ENCODE assay signal across 15 cellular contexts in the genomic region with DNA sequence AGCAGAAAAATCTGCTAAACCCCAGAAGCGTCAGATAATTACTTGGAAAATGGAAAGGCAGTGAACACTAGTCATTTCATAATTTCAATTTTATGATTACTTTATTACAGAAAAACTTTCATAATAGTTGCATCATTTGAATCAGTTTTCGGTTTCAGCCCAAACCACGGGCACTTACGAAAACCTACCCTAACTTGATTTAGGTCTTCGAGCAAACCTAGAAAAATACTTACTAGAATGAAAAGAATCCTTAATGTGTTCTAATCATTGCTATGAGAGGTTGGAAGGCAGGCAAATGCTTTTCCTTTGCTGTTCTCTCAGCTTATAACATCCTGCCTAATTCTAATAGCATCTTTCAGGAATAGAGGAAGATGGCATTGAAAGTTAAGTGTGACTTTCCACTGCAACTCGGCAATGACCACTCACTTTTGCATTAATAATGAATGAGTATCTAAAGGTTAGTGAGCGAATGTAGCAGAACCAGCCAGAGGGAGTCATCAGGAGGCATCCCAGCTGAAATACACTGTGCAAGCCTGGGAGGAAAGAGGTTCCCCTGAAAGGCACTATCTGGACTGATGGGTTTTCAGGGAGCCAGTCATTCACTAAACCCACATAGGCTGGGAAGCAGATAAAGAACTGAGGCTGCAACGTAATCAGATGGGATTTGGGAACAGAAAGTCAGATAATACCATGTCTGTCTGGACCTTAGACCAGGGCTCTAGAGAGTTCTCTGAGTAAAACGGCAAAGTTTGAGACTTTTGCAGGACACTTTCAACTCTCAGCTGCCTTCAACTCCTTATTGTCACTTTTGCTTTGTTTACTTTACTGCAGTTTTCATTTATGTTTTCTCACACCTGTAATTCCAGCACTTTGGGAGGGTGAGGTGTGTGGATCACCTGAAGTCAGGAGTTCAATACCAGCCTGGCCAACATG.
DNase-seq lines count a peak whose midpoint lies in the region; ATAC-seq and TF ChIP-seq lines count a peak whose summit lies in the region.
"Had no signal": no experiment of that assay in that cellular context is flagged by ENCODE, and none has a peak within 500 bp of the region (broad histone marks: within the 10 kb centered on the region; RNA-seq: fewer than 3 reads in every experiment).

No MANE protein-coding gene starts in this region.

- intact Hi-C loops in activated CD8-positive, alpha-beta T cell treated with anti-CD3 and anti-CD28 coated beads for 36 hours (cut with micrococcal nuclease), result loop anchor here (2.0 to 10.0 kb wide), 3 partner anchors 13 to 289 kb away; no protein-coding TSS in a partner anchor

- CTCF ChIA-PET in activated CD8-positive, alpha-beta T cell treated with anti-CD3 and anti-CD28 coated beads for 36 hours (lab: Charles Lee), result interaction anchor here (1.7 to 2.1 kb wide), 2 partner anchors 11 to 12 kb away, joined by 5 to 6 read pairs; no protein-coding TSS in a partner anchor

- H3K4me3 Mint-ChIP-seq in activated CD8-positive, alpha-beta T cell treated with anti-CD3 and anti-CD28 coated beads for 36 hours, result peak overlapping the region; percentile 15
- H3K4me3 Mint-ChIP-seq in natural killer cell treated with Interleukin-12 subunit alpha and Interleukin-12 subunit beta and Interleukin-15 and Interleukin-18, amount 100 ng/mL, for 72 hours, result peak overlapping the region; percentile 88

- H3K27me3 ChIP-seq in SJCRH30, result no peaks in the 10 kb centered on the region

- no peaks in the 10 kb centered on the region for H3K36me3 ChIP-seq in SJCRH30
- H3K36me3 ChIP-seq: heart left ventricle had no signal

- DNase-seq in activated CD8-positive, alpha-beta T cell treated with anti-CD3 and anti-CD28 coated beads for 36 hours, result peak; percentile 77
- DNase-seq in natural killer cell treated with Interleukin-12 subunit alpha and Interleukin-12 subunit beta and Interleukin-15 and Interleukin-18, amount 100 ng/mL, for 72 hours (ENCODE audit: low spot score), result no peak
- DNase-seq in DMS 273 (lab: John Stamatoyannopoulos, UW; ENCODE audit: unreplicated experiment), result no peak
- no peak for DNase-seq in SJCRH30
- DNase-seq: activated gamma-delta T cell, cerebellar nuclear complex, erythroblast, heart left ventricle, Kasumi-1, left colon, NCI-H187 treated with DMSO at 0.1 percent for 48 hours, retina had no signal

- ATAC-seq in GM18511 (IDR thresholded peaks at IDR 0.05; ENCODE audit: unreplicated experiment) (peak; percentile 60), HG02938 (IDR thresholded peaks at IDR 0.05; ENCODE audit: unreplicated experiment) (peak; percentile 59), GM19455 (IDR thresholded peaks at IDR 0.05; ENCODE audit: unreplicated experiment) (no peak)
- ATAC-seq in activated CD8-positive, alpha-beta T cell treated with anti-CD3 and anti-CD28 coated beads for 36 hours, result peak; percentile 44
- ATAC-seq in natural killer cell treated with Interleukin-12 subunit alpha and Interleukin-12 subunit beta and Interleukin-15 and Interleukin-18, amount 100 ng/mL, for 72 hours, result peak; percentile 56 to 69
- ATAC-seq: heart left ventricle, left colon had no signal

- H3K4me3 ChIP-seq in SJCRH30, result no peak overlapping the region
- H3K4me3 ChIP-seq: heart left ventricle had no signal

- no peaks in the 10 kb centered on the region for H3K27me3 Mint-ChIP-seq in activated CD8-positive, alpha-beta T cell treated with anti-CD3 and anti-CD28 coated beads for 36 hours
- H3K27me3 Mint-ChIP-seq in natural killer cell treated with Interleukin-12 subunit alpha and Interleukin-12 subunit beta and Interleukin-15 and Interleukin-18, amount 100 ng/mL, for 72 hours, result no peaks in the 10 kb centered on the region

- peaks cover 88% of the 10 kb centered on the region for H3K4me1 Mint-ChIP-seq in activated CD8-positive, alpha-beta T cell treated with anti-CD3 and anti-CD28 coated beads for 36 hours (ENCODE audit: low read depth)
- peaks cover 82 to 86% of the 10 kb centered on the region in 2 donors for H3K4me1 Mint-ChIP-seq in natural killer cell treated with Interleukin-12 subunit alpha and Interleukin-12 subunit beta and Interleukin-15 and Interleukin-18, amount 100 ng/mL, for 72 hours (ENCODE audit: low read depth in 2 of 2)

- no peak for TF ChIP-seq CTCF in activated CD8-positive, alpha-beta T cell treated with anti-CD3 and anti-CD28 coated beads for 36 hours (IDR thresholded peaks at IDR 0.05)

- POLR2A ChIA-PET in activated CD8-positive, alpha-beta T cell treated with anti-CD3 and anti-CD28 coated beads for 36 hours (lab: Charles Lee), result interaction anchor here (0.7 to 12.0 kb wide), 14 partner anchors 9 to 1244 kb away, joined by 3 to 128 read pairs (median 3); no protein-coding TSS in a partner anchor

- H3K27ac ChIP-seq in SJCRH30, result no peak overlapping the region

- H3K9me3 Mint-ChIP-seq in activated CD8-positive, alpha-beta T cell treated with anti-CD3 and anti-CD28 coated beads for 36 hours, result peaks cover 46% of the 10 kb centered on the region
- peaks cover 10% of the 10 kb centered on the region for H3K9me3 Mint-ChIP-seq in natural killer cell treated with Interleukin-12 subunit alpha and Interleukin-12 subunit beta and Interleukin-15 and Interleukin-18, amount 100 ng/mL, for 72 hours

- peak overlapping the region; percentile 93 for H3K27ac Mint-ChIP-seq in activated CD8-positive, alpha-beta T cell treated with anti-CD3 and anti-CD28 coated beads for 36 hours
- peak overlapping the region; percentile 98 for H3K27ac Mint-ChIP-seq in natural killer cell treated with Interleukin-12 subunit alpha and Interleukin-12 subunit beta and Interleukin-15 and Interleukin-18, amount 100 ng/mL, for 72 hours

- peaks cover 72% of the 10 kb centered on the region for H3K36me3 Mint-ChIP-seq in activated CD8-positive, alpha-beta T cell treated with anti-CD3 and anti-CD28 coated beads for 36 hours (ENCODE audit: low read depth)
- H3K36me3 Mint-ChIP-seq in natural killer cell treated with Interleukin-12 subunit alpha and Interleukin-12 subunit beta and Interleukin-15 and Interleukin-18, amount 100 ng/mL, for 72 hours, result peaks cover 41% of the 10 kb centered on the region

- H3K9me3 ChIP-seq in SJCRH30 (replicated peaks), result no peaks in the 10 kb centered on the region

- no peaks in the 10 kb centered on the region for H3K4me1 ChIP-seq in SJCRH30
